21 cellular contexts compared by ENCODE assay signal in the genomic region with DNA sequence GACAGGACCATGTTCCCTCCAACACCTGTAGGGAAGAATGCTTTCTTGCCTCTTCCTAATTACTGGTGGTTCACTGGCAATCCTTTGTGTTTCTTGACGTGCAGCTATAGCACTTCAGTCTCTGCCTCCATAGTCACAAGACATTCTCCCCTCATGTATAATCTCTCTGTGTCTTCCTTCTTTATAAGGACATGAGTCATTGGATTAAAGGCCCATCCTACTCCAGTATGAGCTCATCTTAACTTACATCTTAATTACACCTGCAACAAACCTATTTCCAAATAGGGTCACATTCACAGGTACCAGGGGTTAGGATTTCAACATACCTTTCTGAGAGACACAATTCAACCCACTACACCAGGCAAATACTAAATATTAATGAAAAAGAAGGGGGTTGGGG.
DNase-seq lines count a peak whose midpoint lies in the region; ATAC-seq and TF ChIP-seq lines count a peak whose summit lies in the region.
"Had no signal": no experiment of that assay in that cellular context is flagged by ENCODE, and none has a peak within 500 bp of the region (broad histone marks: within the 10 kb centered on the region; RNA-seq: fewer than 3 reads in every experiment).

No MANE protein-coding gene starts in this region.

- peaks cover 36% of the 10 kb centered on the region for H3F3A ChIP-seq in SU-DHL-6 (ENCODE audit: insufficient read depth)

- intact Hi-C loops in activated T-helper 2 cell treated with anti-CD3 and anti-CD28 coated beads, Interferon-gamma antibody, Interleukin-2, Interleukin-4, amounts not matched to agents 10 μg/mL and 5 μg/mL and 100 μg/mL, durations not matched to agents 14 hours and 24 hours and 36 hours (cut with micrococcal nuclease): no loop called here

- H3K4me3 ChIP-seq in SU-DHL-6 (ENCODE audit: insufficient read depth, low read length, poor library complexity, severe bottlenecking): no peak overlapping the region
- H3K4me3 ChIP-seq: Peyer's patch, SJCRH30 had no signal

- peaks cover 100% of the 10 kb centered on the region for H3K79me2 ChIP-seq in SU-DHL-6 (ENCODE audit: insufficient read depth, low read length)

- no peak overlapping the region for H3K9ac ChIP-seq in SU-DHL-6 (ENCODE audit: low read length)

- H4K20me1 ChIP-seq in SU-DHL-6 (ENCODE audit: low read depth, low read length): peaks cover 43% of the 10 kb centered on the region

- H2AFZ ChIP-seq in SU-DHL-6 (ENCODE audit: low read depth, low read length, severe bottlenecking): no peak overlapping the region

- H3K27me3 ChIP-seq in SU-DHL-6 (ENCODE audit: low read length) (no peaks in the 10 kb centered on the region), foreskin keratinocyte (no peaks in the 10 kb centered on the region)
- H3K27me3 ChIP-seq: Peyer's patch, SJCRH30 had no signal

- DNase-seq in COLO829 (ENCODE audit: low spot score) (peak; percentile 36), ELR (ENCODE audit: low read depth) (peak; percentile 29), foreskin keratinocyte (peak in 1 of 2 donors; percentile 39)
- DNase-seq in activated T-helper 2 cell treated with anti-CD3 and anti-CD28 coated beads, Interferon-gamma antibody, Interleukin-2, Interleukin-4, amounts not matched to agents 10 μg/mL and 5 μg/mL and 100 μg/mL, durations not matched to agents 14 hours and 24 hours and 36 hours (ENCODE audit: low spot score): no peak
- no peak for DNase-seq in stimulated activated naive CD4-positive, alpha-beta T cell treated with Interleukin-2 at 50 U/mL for 16 hours (lab: John Stamatoyannopoulos, UW)
- DNase-seq: Caco-2; CD4-positive, alpha-beta T cell; DMS153; KBM-7; NCI-H1092; NCI-H1436; NCI-H187 treated with DMSO at 0.1 percent for 48 hours; NCI-H2107; NCI-H2227 treated with DMSO at 0.1 percent for 48 hours; NCI-H510A; NCI-H748 treated with DMSO at 0.1 percent for 48 hours; Peyer's patch; SJCRH30 had no signal

- H3K4me1 Mint-ChIP-seq in activated T-helper 2 cell treated with anti-CD3 and anti-CD28 coated beads, Interferon-gamma antibody, Interleukin-2, Interleukin-4, amounts not matched to agents 10 μg/mL and 5 μg/mL and 100 μg/mL, durations not matched to agents 14 hours and 24 hours and 36 hours (ENCODE audit: low read depth): no peaks in the 10 kb centered on the region

- H3K9me3 Mint-ChIP-seq in activated T-helper 2 cell treated with anti-CD3 and anti-CD28 coated beads, Interferon-gamma antibody, Interleukin-2, Interleukin-4, amounts not matched to agents 10 μg/mL and 5 μg/mL and 100 μg/mL, durations not matched to agents 14 hours and 24 hours and 36 hours: peaks cover under 1% of the 10 kb centered on the region
- H3K9me3 Mint-ChIP-seq: CD4-positive, alpha-beta T cell had no signal

- ATAC-seq in foreskin keratinocyte (peak; percentile 71), GM18511 (IDR thresholded peaks at IDR 0.05; ENCODE audit: unreplicated experiment) (no peak)
- ATAC-seq: HepG2 had no signal

- TF ChIP-seq CTCF in SU-DHL-6 (IDR thresholded peaks at IDR 0.05; ENCODE audit: insufficient read depth, low read length, poor library complexity, severe bottlenecking): no peak
- TF ChIP-seq CTCF in foreskin keratinocyte (conservative IDR thresholded peaks at IDR 0.05): no peak

- H3K4me3 Mint-ChIP-seq in activated T-helper 2 cell treated with anti-CD3 and anti-CD28 coated beads, Interferon-gamma antibody, Interleukin-2, Interleukin-4, amounts not matched to agents 10 μg/mL and 5 μg/mL and 100 μg/mL, durations not matched to agents 14 hours and 24 hours and 36 hours (ENCODE audit: low read depth): no peak overlapping the region
- H3K4me3 Mint-ChIP-seq: CD4-positive, alpha-beta T cell had no signal

- peaks cover 5% of the 10 kb centered on the region for H3K36me3 Mint-ChIP-seq in activated T-helper 2 cell treated with anti-CD3 and anti-CD28 coated beads, Interferon-gamma antibody, Interleukin-2, Interleukin-4, amounts not matched to agents 10 μg/mL and 5 μg/mL and 100 μg/mL, durations not matched to agents 14 hours and 24 hours and 36 hours (ENCODE audit: low read depth)

- H3K27ac Mint-ChIP-seq in activated T-helper 2 cell treated with anti-CD3 and anti-CD28 coated beads, Interferon-gamma antibody, Interleukin-2, Interleukin-4, amounts not matched to agents 10 μg/mL and 5 μg/mL and 100 μg/mL, durations not matched to agents 14 hours and 24 hours and 36 hours: no peak overlapping the region
- H3K27ac Mint-ChIP-seq: CD4-positive, alpha-beta T cell had no signal

- peak overlapping the region; percentile 13 for H3K4me2 ChIP-seq in SU-DHL-6 (ENCODE audit: low read depth, low read length, poor library complexity, severe bottlenecking)

- H3K27ac ChIP-seq in SU-DHL-6 (ENCODE audit: low read depth, low read length): peak overlapping the region; percentile 14; the same call in 1 of the 2 replicates
- H3K27ac ChIP-seq in foreskin keratinocyte: no peak overlapping the region
- H3K27ac ChIP-seq: Peyer's patch, SJCRH30 had no signal

- peaks cover 48% of the 10 kb centered on the region for H3K36me3 ChIP-seq in SU-DHL-6 (ENCODE audit: low read length)
- H3K36me3 ChIP-seq: Peyer's patch, SJCRH30 had no signal

- H3K27me3 Mint-ChIP-seq in activated T-helper 2 cell treated with anti-CD3 and anti-CD28 coated beads, Interferon-gamma antibody, Interleukin-2, Interleukin-4, amounts not matched to agents 10 μg/mL and 5 μg/mL and 100 μg/mL, durations not matched to agents 14 hours and 24 hours and 36 hours (ENCODE audit: low read depth): no peaks in the 10 kb centered on the region
- H3K27me3 Mint-ChIP-seq: CD4-positive, alpha-beta T cell had no signal

- H3K4me1 ChIP-seq in foreskin keratinocyte: no peaks in the 10 kb centered on the region
- H3K4me1 ChIP-seq: Caco-2, Peyer's patch, SJCRH30 had no signal

- no peaks in the 10 kb centered on the region for H3K9me2 ChIP-seq in SU-DHL-6 (replicated peaks; ENCODE audit: insufficient read depth, low read length)

- H3K9me3 ChIP-seq in SU-DHL-6 (ENCODE audit: insufficient read depth, low read length): no peaks in the 10 kb centered on the region
- H3K9me3 ChIP-seq: Caco-2, Peyer's patch, SJCRH30 had no signal

Comparison
In these comparisons a context has a peak if more than half of its experiments do, and no peak if none do; other contexts are left out.
1. DNase-seq: peak in COLO829 (single experiment) and ELR (single experiment); none in activated T-helper 2 cell treated with anti-CD3 and anti-CD28 coated beads, Interferon-gamma antibody, Interleukin-2, Interleukin-4, amounts not matched to agents 10 μg/mL and 5 μg/mL and 100 μg/mL, durations not matched to agents 14 hours and 24 hours and 36 hours (single experiment) and stimulated activated naive CD4-positive, alpha-beta T cell treated with Interleukin-2 at 50 U/mL for 16 hours (single experiment).